7 cellular contexts compared by ENCODE assay signal in genomic region chr10:53326644-53327305, GRCh38.
DNase-seq lines count a peak whose midpoint lies in the region; ATAC-seq, FAIRE-seq and TF ChIP-seq lines count a peak whose summit lies in the region.
"Not testable (repeated sequence)": the region's sequence is repeated elsewhere in the genome, so short reads cannot be mapped to it uniquely, and the experiment has no call there.

No MANE protein-coding gene starts in this region.

- not testable (repeated sequence) for H3K4me2 ChIP-seq in A549; astrocyte (ENCODE audit: low read length); keratinocyte (ENCODE audit: control insufficient read depth, extremely low read depth, insufficient read depth, low read depth, low read length)
- H3K4me2 ChIP-seq in MM.1S (ENCODE audit: low read depth, low read length) = peak overlapping the region; percentile 46; the same call in 1 of the 2 replicates

- CTCF ChIA-PET in A549 (lab: Yijun Ruan, JAX) = not testable (repeated sequence)

- not testable (repeated sequence) for H3K4me3 Mint-ChIP-seq in astrocyte (ENCODE audit: unreplicated experiment)

- not testable (repeated sequence) for H3K79me2 ChIP-seq in MM.1S (ENCODE audit: low read length); astrocyte (ENCODE audit: insufficient read depth, low read length); keratinocyte (ENCODE audit: control insufficient read depth, insufficient read depth, low read length)

- TF ChIP-seq EP300 in A549 (IDR thresholded peaks at IDR 0.05) = not testable (repeated sequence)

- not testable (repeated sequence) for H3K36me3 Mint-ChIP-seq in astrocyte (ENCODE audit: low read depth, unreplicated experiment)

- not testable (repeated sequence) for H4K20me1 ChIP-seq in MM.1S (ENCODE audit: insufficient read depth, low read length); astrocyte (ENCODE audit: insufficient read depth, low read length); keratinocyte (ENCODE audit: control insufficient read depth, extremely low read depth, insufficient read depth, low read length)

- H3K27ac Mint-ChIP-seq in astrocyte (ENCODE audit: unreplicated experiment) = not testable (repeated sequence)

- TF ChIP-seq POLR2A in A549 (IDR thresholded peaks at IDR 0.05; ENCODE audit: low read length) = not testable (repeated sequence)

- dilution Hi-C loops in keratinocyte (cut with MboI; ENCODE audit: extremely low pct_ligation_motif_present, low sequenced_read_pairs) = not testable (repeated sequence)

- H3F3A ChIP-seq in MM.1S (ENCODE audit: insufficient read depth, low read length) = not testable (repeated sequence)

- not testable (repeated sequence) for H3K4me3 ChIP-seq in A549; MM.1S (ENCODE audit: low read length); astrocyte (ENCODE audit: insufficient read depth, low read depth, low read length); keratinocyte (ENCODE audit: control insufficient read depth in 2 of 3, extremely low read depth in 1 of 3, insufficient read depth in 2 of 3, low read depth in 1 of 3, low read length in 3 of 3)

- not testable (repeated sequence) for H3K9me3 ChIP-seq in A549; MM.1S (replicated peaks; ENCODE audit: insufficient read depth, low read length); astrocyte (ENCODE audit: insufficient read depth, low read depth, low read length); keratinocyte (ENCODE audit: control insufficient read depth, low read depth, low read length)

- not testable (repeated sequence) for ATAC-seq in A549
- ATAC-seq in HG02610 (IDR thresholded peaks at IDR 0.05; ENCODE audit: unreplicated experiment) = peak; percentile 59

- H3K27ac ChIP-seq in A549; MM.1S (ENCODE audit: low read length); astrocyte (ENCODE audit: low read depth, low read length); keratinocyte (ENCODE audit: control insufficient read depth, insufficient read depth, low read length): not testable (repeated sequence)

- H3K4me1 Mint-ChIP-seq in astrocyte (ENCODE audit: low read depth, unreplicated experiment) = not testable (repeated sequence)

- POLR2A ChIA-PET in A549 (lab: Yijun Ruan, JAX) = not testable (repeated sequence)

- not testable (repeated sequence) for H3K9me3 Mint-ChIP-seq in astrocyte (ENCODE audit: unreplicated experiment)

- H3K27me3 ChIP-seq in MM.1S (replicated peaks; ENCODE audit: insufficient read depth, low read length); astrocyte (ENCODE audit: insufficient read depth, low read length); keratinocyte (ENCODE audit: control insufficient read depth, extremely low read depth, insufficient read depth, low read length): not testable (repeated sequence)

- not testable (repeated sequence) for DNase-seq in A549 (ENCODE audit: low read depth in 1 of 2, low spot score in 1 of 2); GM18507 (ENCODE audit: extremely low spot score, insufficient read length, low read depth); GM19239 (ENCODE audit: insufficient read length, low spot score); MM.1S; astrocyte (ENCODE audit: low read depth); keratinocyte (ENCODE audit: low read depth, low spot score)

- H3K4me1 ChIP-seq in A549; MM.1S (ENCODE audit: low read length); astrocyte (ENCODE audit: insufficient read depth, low read length); keratinocyte (ENCODE audit: control insufficient read depth, extremely low read depth, insufficient read depth, low read length): not testable (repeated sequence)

- not testable (repeated sequence) for TF ChIP-seq CTCF in A549 (IDR thresholded peaks at IDR 0.05); MM.1S (IDR thresholded peaks at IDR 0.05; ENCODE audit: low read length); astrocyte (IDR thresholded peaks at IDR 0.05; ENCODE audit: insufficient read depth, low read depth, low read length); keratinocyte (optimal IDR thresholded peaks at IDR 0.05 in 1 of 3, IDR thresholded peaks at IDR 0.05 in 1 of 3, conservative IDR thresholded peaks at IDR 0.05 in 1 of 3; ENCODE audit: extremely low read depth in 1 of 3, insufficient read depth in 2 of 3, low read length in 3 of 3)

- FAIRE-seq in A549 (lab: Jason Lieb, UNC) (peak; percentile 32), GM18507 (lab: Jason Lieb, UNC) (peak; percentile 31), GM19239 (lab: Jason Lieb, UNC) (peak; percentile 80), astrocyte (lab: Jason Lieb, UNC) (peak; percentile 55), keratinocyte (lab: Jason Lieb, UNC) (peak; percentile 65)

- WGBS in A549 (ENCODE audit: missing lambda C conversion rate) = 2% methylated on average over 5 of the region's 5 CpGs

- not testable (repeated sequence) for H3K9ac ChIP-seq in MM.1S (ENCODE audit: low read length); astrocyte (ENCODE audit: low read length); keratinocyte (ENCODE audit: control insufficient read depth, extremely low read depth, insufficient read depth, low read length)

- not testable (repeated sequence) for H3K27me3 Mint-ChIP-seq in astrocyte (ENCODE audit: low read depth, unreplicated experiment)

- H3K9me1 ChIP-seq in keratinocyte (ENCODE audit: control insufficient read depth, extremely low read depth, insufficient read depth, low read length) = not testable (repeated sequence)

- H3K9me2 ChIP-seq in MM.1S (replicated peaks; ENCODE audit: insufficient read depth, low read length) = not testable (repeated sequence)

- 0 out of 2 replicates have a peak overlapping the region, but pooled peaks have one; percentile 22 for H2AFZ ChIP-seq in MM.1S (ENCODE audit: low read length)
- H2AFZ ChIP-seq in astrocyte (ENCODE audit: low read depth, low read length); keratinocyte (ENCODE audit: control insufficient read depth, low read length): not testable (repeated sequence)

- TF ChIP-seq RAD21 in A549 (conservative IDR thresholded peaks at IDR 0.05 in 1 of 2, IDR thresholded peaks at IDR 0.05 in 1 of 2) = not testable (repeated sequence)

- H3K36me3 ChIP-seq in MM.1S (replicated peaks; ENCODE audit: insufficient read depth, low read length); astrocyte (ENCODE audit: insufficient read depth, low read length); keratinocyte (ENCODE audit: control insufficient read depth in 2 of 2, extremely low read depth in 1 of 2, insufficient read depth in 2 of 2, low read length in 2 of 2): not testable (repeated sequence)
